1 cellular context compared by ENCODE assay signal in genomic region chr17:47822785-47823184, GRCh38.
TF ChIP-seq lines count a peak whose summit lies in the region.

No MANE protein-coding gene starts in this region.

TF ChIP-seq in H1, 55 proteins besides CTCF, POLR2A, EP300 and RAD21:
- TF ChIP-seq EGR1 (IDR thresholded peaks at IDR 0.05; ENCODE audit: borderline replicate concordance, low read depth, low read length) (no peak), BRCA1 (IDR thresholded peaks at IDR 0.05; ENCODE audit: low read depth, low read length) (no peak), YY1 (IDR thresholded peaks at IDR 0.05; ENCODE audit: low read depth, low read length) (no peak), SIN3A (conservative IDR thresholded peaks at IDR 0.05 in 1 of 2, IDR thresholded peaks at IDR 0.05 in 1 of 2; ENCODE audit: low read depth in 1 of 2, low read length in 2 of 2) (no peak), USF2 (IDR thresholded peaks at IDR 0.05; ENCODE audit: low read length) (no peak), HDAC6 (IDR thresholded peaks at IDR 0.05; ENCODE audit: low read depth, low read length) (no peak), CEBPB (IDR thresholded peaks at IDR 0.05; ENCODE audit: low read depth, low read length) (no peak), GABPA (IDR thresholded peaks at IDR 0.05; ENCODE audit: borderline replicate concordance, insufficient read depth, low read length) (no peak), NANOG (IDR thresholded peaks at IDR 0.05; ENCODE audit: insufficient read depth, low read depth, low read length, poor library complexity, severe bottlenecking) (no peak), RXRA (IDR thresholded peaks at IDR 0.05; ENCODE audit: insufficient read depth, low read depth, low read length) (no peak), SIRT6 (IDR thresholded peaks at IDR 0.05; ENCODE audit: low read length) (no peak), ATF3 (IDR thresholded peaks at IDR 0.05; ENCODE audit: insufficient read depth, low read depth, low read length) (no peak), EZH2 (IDR thresholded peaks at IDR 0.05; ENCODE audit: low read depth, low read length, severe bottlenecking) (no peak), CHD2 (IDR thresholded peaks at IDR 0.05; ENCODE audit: low read length) (no peak), SRF (IDR thresholded peaks at IDR 0.05; ENCODE audit: low read depth, low read length) (no peak), SAP30 (IDR thresholded peaks at IDR 0.05; ENCODE audit: insufficient read depth, insufficient replicate concordance, low read length) (no peak)
